ENCODE assay signal across 28 cellular contexts in the genomic region with DNA sequence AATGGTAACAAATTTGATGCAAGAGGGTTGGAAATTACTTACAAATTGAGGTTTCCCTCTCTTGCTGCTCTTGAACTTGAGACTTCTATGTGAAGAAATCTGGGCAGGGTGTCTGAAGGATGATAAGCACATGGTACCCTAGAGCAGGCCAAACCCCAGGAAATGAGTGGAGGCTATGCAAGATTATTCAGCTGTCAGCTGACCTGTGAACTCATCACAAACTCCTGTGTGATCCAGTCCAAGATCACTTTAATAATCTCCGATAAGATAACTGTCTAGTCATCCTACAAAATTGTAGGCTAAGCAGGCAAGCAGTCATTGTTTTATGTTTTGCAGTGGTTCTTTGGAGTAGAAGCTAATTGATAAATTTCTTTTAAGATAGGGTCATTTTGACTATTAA.
"Had no signal": no experiment of that assay in that cellular context is flagged by ENCODE, and none has a peak within 500 bp of the region (broad histone marks: within the 10 kb centered on the region; RNA-seq: fewer than 3 reads in every experiment).

No MANE protein-coding gene starts in this region.

- H3K9ac ChIP-seq: parathyroid adenoma had no signal

- H3K4me3 Mint-ChIP-seq: memory B cell, natural killer cell, neural crest cell had no signal

- H3K36me3 ChIP-seq: esophagus muscularis mucosa, gastrocnemius medialis, neutrophil, right atrium auricular region, stomach, thyroid gland had no signal

- H3K27me3 ChIP-seq: esophagus muscularis mucosa, gastrocnemius medialis, neutrophil, right atrium auricular region, stomach, thyroid gland had no signal

- H3K27ac ChIP-seq: coronary artery, esophagus muscularis mucosa, gastrocnemius medialis, neutrophil, parathyroid adenoma, right atrium auricular region, stomach, thyroid gland had no signal

- H2AFZ ChIP-seq: parathyroid adenoma had no signal

- DNase-seq: dermis blood vessel endothelial cell; effector memory CD4-positive, alpha-beta T cell; foreskin fibroblast; gastrocnemius medialis; head of caudate nucleus; kidney; natural killer cell; stimulated activated CD4-positive, alpha-beta T cell treated with anti-CD3 and anti-CD28 coated beads, Interleukin-12 subunit alpha, Interleukin-12 subunit beta, amount 100 ng/mL, for 4 hours; stimulated activated CD4-positive, alpha-beta T cell treated with anti-CD3 and anti-CD28 coated beads, Interleukin-1b, Interleukin-23, amount 100 ng/mL, for 48 hours; stimulated activated CD4-positive, alpha-beta T cell treated with anti-CD3 and anti-CD28 coated beads, Interleukin-4, amount 100 ng/mL, for 1 hour; stimulated activated CD8-positive, alpha-beta memory T cell treated with anti-CD3 and anti-CD28 coated beads, Interleukin-4, amount 100 ng/mL, for 48 hours; stimulated activated naive CD4-positive, alpha-beta T cell; stomach; thyroid gland; trophoblast cell had no signal

- H3K4me3 ChIP-seq: coronary artery, esophagus muscularis mucosa, gastrocnemius medialis, lung, right atrium auricular region, smooth muscle cell, stomach, thyroid gland had no signal

- H3K9me3 ChIP-seq: gastrocnemius medialis, neutrophil, right atrium auricular region, stomach, thyroid gland had no signal

- H3K4me1 Mint-ChIP-seq: memory B cell, natural killer cell, neural crest cell had no signal

- H3K4me1 ChIP-seq: esophagus muscularis mucosa, gastrocnemius medialis, parathyroid adenoma, right atrium auricular region, stomach, thyroid gland had no signal

- ATAC-seq: gastrocnemius medialis, left lobe of liver, natural killer cell, sciatic nerve had no signal

- H3K27ac Mint-ChIP-seq: memory B cell, natural killer cell, progenitor cell of endocrine pancreas had no signal

- H3K36me3 Mint-ChIP-seq: memory B cell, natural killer cell had no signal

- H3K27me3 Mint-ChIP-seq: memory B cell, progenitor cell of endocrine pancreas had no signal

- H3K79me2 ChIP-seq: parathyroid adenoma had no signal

- H3K4me2 ChIP-seq: smooth muscle cell had no signal

- FAIRE-seq: endothelial cell of umbilical vein, kidney had no signal
